Comparison of ENCODE assay signal across 9 cellular contexts in the genomic region with DNA sequence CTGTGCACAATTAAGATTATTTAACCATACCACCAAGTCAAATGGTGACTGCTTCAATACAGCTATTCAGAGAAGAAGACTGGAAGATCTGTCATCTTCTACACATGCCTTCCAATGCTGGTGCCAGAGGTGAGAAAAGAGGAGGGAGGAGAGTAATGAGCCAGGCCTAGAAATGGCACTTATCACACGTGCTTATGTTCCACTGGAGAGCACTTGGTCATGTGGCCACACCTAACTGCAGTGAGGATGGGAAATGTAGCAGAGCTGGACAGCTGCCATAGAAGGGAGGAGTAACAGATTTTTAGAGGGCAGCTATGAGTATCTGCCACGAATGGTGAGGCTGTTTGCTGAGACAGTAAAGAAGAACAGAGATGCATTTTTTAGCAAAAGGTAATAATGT.
A peak's percentile ranks its signal among the peaks of the same experiment; 100 is the strongest.
DNase-seq lines count a peak whose midpoint lies in the region; ATAC-seq and TF ChIP-seq lines count a peak whose summit lies in the region.
"Had no signal": no experiment of that assay in that cellular context is flagged by ENCODE, and none has a peak within 500 bp of the region (broad histone marks: within the 10 kb centered on the region; RNA-seq: fewer than 3 reads in every experiment).

No MANE protein-coding gene starts in this region.

- 10 to 13% methylated on average over 2 of the region's 2 CpGs for WGBS in thyroid gland, 2 donors

- ATAC-seq in activated CD4-positive, alpha-beta T cell treated with anti-CD3 and anti-CD28 coated beads for 36 hours, result no peak
- ATAC-seq in activated T-cell treated with anti-CD3 and anti-CD28 coated beads, Interleukin-2, amount 50 U/mL, for 4 hours, result no peak
- no peak for ATAC-seq in HG02981 (IDR thresholded peaks at IDR 0.05; ENCODE audit: unreplicated experiment)

- H3K4me3 ChIP-seq in thyroid gland (replicated peaks in 1 of 3), result no peak overlapping the region
- H3K4me3 ChIP-seq: MG63 had no signal

- no peak for TF ChIP-seq POLR2A in thyroid gland (IDR thresholded peaks at IDR 0.05)

- no peak for DNase-seq in activated CD4-positive, alpha-beta T cell treated with anti-CD3 and anti-CD28 coated beads, Interleukin-2, amount 10 ng/mL, durations not matched to agents 7 days and 5 days
- no peak for DNase-seq in activated CD4-positive, alpha-beta T cell treated with anti-CD3 and anti-CD28 coated beads for 36 hours
- DNase-seq in NCI-H345 treated with DMSO at 0.1 percent for 48 hours (lab: John Stamatoyannopoulos, UW; ENCODE audit: unreplicated experiment), result peak; percentile 10
- peak; percentile 8 for DNase-seq in fibroblast of gingiva (ENCODE audit: low read depth)
- peak; percentile 65 to 70 for DNase-seq in thyroid gland
- DNase-seq in activated T-cell treated with anti-CD3 and anti-CD28 coated beads, Interleukin-2, amount 50 U/mL, for 4 hours, result no peak
- DNase-seq in head of caudate nucleus, result no peak
- DNase-seq: MG63 had no signal

- peaks cover 10% of the 10 kb centered on the region for H3K4me1 Mint-ChIP-seq in activated CD4-positive, alpha-beta T cell treated with anti-CD3 and anti-CD28 coated beads, Interleukin-2, amount 10 ng/mL, durations not matched to agents 7 days and 5 days
- peaks cover 3% of the 10 kb centered on the region for H3K4me1 Mint-ChIP-seq in activated CD4-positive, alpha-beta T cell treated with anti-CD3 and anti-CD28 coated beads for 36 hours
- peaks cover 8% of the 10 kb centered on the region for H3K4me1 Mint-ChIP-seq in activated T-cell treated with anti-CD3 and anti-CD28 coated beads, Interleukin-2, amount 50 U/mL, for 4 hours (ENCODE audit: low read depth)

- H3K27ac Mint-ChIP-seq in activated CD4-positive, alpha-beta T cell treated with anti-CD3 and anti-CD28 coated beads, Interleukin-2, amount 10 ng/mL, durations not matched to agents 7 days and 5 days, result peak overlapping the region; percentile 0
- H3K27ac Mint-ChIP-seq in activated CD4-positive, alpha-beta T cell treated with anti-CD3 and anti-CD28 coated beads for 36 hours, result no peak overlapping the region

- no peaks in the 10 kb centered on the region for H3K36me3 ChIP-seq in thyroid gland

- intact Hi-C loops in activated CD4-positive, alpha-beta T cell treated with anti-CD3 and anti-CD28 coated beads for 36 hours (cut with DNase I, micrococcal nuclease), result loop anchor here in 1 of 2 experiments (2.0 kb wide), 1 partner anchor 78 kb away; a partner anchor contains a TSS
- intact Hi-C loops in thyroid gland (cut with DNase I) (no loop called here), head of caudate nucleus (cut with DNase I) (no loop called here)

- no peaks in the 10 kb centered on the region for H3K9me3 ChIP-seq in thyroid gland
- H3K9me3 ChIP-seq: MG63 had no signal

- POLR2A ChIA-PET in activated CD4-positive, alpha-beta T cell treated with anti-CD3 and anti-CD28 coated beads, Interleukin-2, amount 10 ng/mL, durations not matched to agents 7 days and 5 days (lab: Charles Lee), result no interaction called here
- POLR2A ChIA-PET in activated CD4-positive, alpha-beta T cell treated with anti-CD3 and anti-CD28 coated beads for 36 hours (lab: Charles Lee), result no interaction called here

- peaks cover 9 to 17% of the 10 kb centered on the region in 2 donors for H3K4me1 ChIP-seq in thyroid gland

- H3K9me3 Mint-ChIP-seq in activated CD4-positive, alpha-beta T cell treated with anti-CD3 and anti-CD28 coated beads, Interleukin-2, amount 10 ng/mL, durations not matched to agents 7 days and 5 days, result no peaks in the 10 kb centered on the region
- H3K9me3 Mint-ChIP-seq in activated CD4-positive, alpha-beta T cell treated with anti-CD3 and anti-CD28 coated beads for 36 hours (ENCODE audit: low read depth), result no peaks in the 10 kb centered on the region
- H3K9me3 Mint-ChIP-seq in activated T-cell treated with anti-CD3 and anti-CD28 coated beads, Interleukin-2, amount 50 U/mL, for 4 hours, result no peaks in the 10 kb centered on the region

- no peak for TF ChIP-seq CTCF in thyroid gland (IDR thresholded peaks at IDR 0.05)

- no peaks in the 10 kb centered on the region for H3K27me3 Mint-ChIP-seq in activated CD4-positive, alpha-beta T cell treated with anti-CD3 and anti-CD28 coated beads, Interleukin-2, amount 10 ng/mL, durations not matched to agents 7 days and 5 days
- H3K27me3 Mint-ChIP-seq in activated CD4-positive, alpha-beta T cell treated with anti-CD3 and anti-CD28 coated beads for 36 hours, result no peaks in the 10 kb centered on the region
- no peaks in the 10 kb centered on the region for H3K27me3 Mint-ChIP-seq in activated T-cell treated with anti-CD3 and anti-CD28 coated beads, Interleukin-2, amount 50 U/mL, for 4 hours (ENCODE audit: low read depth)

- H3K4me3 Mint-ChIP-seq in activated CD4-positive, alpha-beta T cell treated with anti-CD3 and anti-CD28 coated beads, Interleukin-2, amount 10 ng/mL, durations not matched to agents 7 days and 5 days, result no peak overlapping the region
- no peak overlapping the region for H3K4me3 Mint-ChIP-seq in activated CD4-positive, alpha-beta T cell treated with anti-CD3 and anti-CD28 coated beads for 36 hours
- no peak overlapping the region for H3K4me3 Mint-ChIP-seq in activated T-cell treated with anti-CD3 and anti-CD28 coated beads, Interleukin-2, amount 50 U/mL, for 4 hours

- no peak overlapping the region for H3K27ac ChIP-seq in thyroid gland

- H3K27me3 ChIP-seq in thyroid gland, result no peaks in the 10 kb centered on the region
- H3K27me3 ChIP-seq: MG63 had no signal

- H3K36me3 Mint-ChIP-seq in activated CD4-positive, alpha-beta T cell treated with anti-CD3 and anti-CD28 coated beads, Interleukin-2, amount 10 ng/mL, durations not matched to agents 7 days and 5 days (ENCODE audit: low read depth), result peaks cover 7% of the 10 kb centered on the region
- H3K36me3 Mint-ChIP-seq in activated CD4-positive, alpha-beta T cell treated with anti-CD3 and anti-CD28 coated beads for 36 hours (ENCODE audit: low read depth), result peaks cover 7% of the 10 kb centered on the region
- peaks cover 18% of the 10 kb centered on the region for H3K36me3 Mint-ChIP-seq in activated T-cell treated with anti-CD3 and anti-CD28 coated beads, Interleukin-2, amount 50 U/mL, for 4 hours (ENCODE audit: insufficient read depth)

- CTCF ChIA-PET in activated CD4-positive, alpha-beta T cell treated with anti-CD3 and anti-CD28 coated beads, Interleukin-2, amount 10 ng/mL, durations not matched to agents 7 days and 5 days (lab: Charles Lee), result no interaction called here
- CTCF ChIA-PET in activated CD4-positive, alpha-beta T cell treated with anti-CD3 and anti-CD28 coated beads for 36 hours (lab: Charles Lee), result interaction anchor here (0.6 to 0.9 kb wide), 2 partner anchors 161 to 173 kb away, joined by 3 read pairs; no protein-coding TSS in a partner anchor

Comparison
In these comparisons a context has a peak if more than half of its experiments do, and no peak if none do; other contexts are left out.
1. DNase-seq: peak in NCI-H345 treated with DMSO at 0.1 percent for 48 hours (single experiment), fibroblast of gingiva (single experiment) and thyroid gland (2 of 2); none in activated CD4-positive, alpha-beta T cell treated with anti-CD3 and anti-CD28 coated beads, Interleukin-2, amount 10 ng/mL, durations not matched to agents 7 days and 5 days (single experiment), activated CD4-positive, alpha-beta T cell treated with anti-CD3 and anti-CD28 coated beads for 36 hours (single experiment), activated T-cell treated with anti-CD3 and anti-CD28 coated beads, Interleukin-2, amount 50 U/mL, for 4 hours (single experiment) and head of caudate nucleus (0 of 42).